ENCODE assay signal across 31 cellular contexts in the genomic region with DNA sequence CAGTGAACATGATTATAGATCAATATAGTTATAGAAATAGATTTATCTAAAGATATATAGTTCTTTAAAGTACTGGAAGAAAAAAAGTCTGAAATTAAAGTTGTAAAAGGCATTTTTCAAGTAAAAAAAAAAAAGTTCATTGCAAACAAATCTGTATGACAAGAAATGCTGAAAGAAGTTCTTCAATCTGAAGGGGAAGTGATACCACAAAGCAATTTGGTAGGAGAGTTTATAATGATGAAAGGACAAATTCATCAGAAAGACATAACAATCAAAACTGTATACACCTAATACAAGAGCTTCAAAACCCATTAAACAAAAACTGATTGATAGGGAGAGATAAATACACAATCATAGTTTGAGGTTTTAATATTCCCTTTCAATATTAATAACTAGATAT. TPM values are rescaled to one million over a fixed set of nuclear protein-coding genes. Genes with fewer than 3 reads are reported as not detected.
"Had no signal": no experiment of that assay in that cellular context is flagged by ENCODE, and none has a peak within 500 bp of the region (broad histone marks: within the 10 kb centered on the region; RNA-seq: fewer than 3 reads in every experiment).

No MANE protein-coding gene starts in this region.

- DNase-seq: dermis blood vessel endothelial cell; effector memory CD8-positive, alpha-beta T cell; erythroblast; esophagus squamous epithelium; foreskin melanocyte; glutamatergic neuron; heart right ventricle; hippocampal formation; islet precursor cell; kidney glomerular epithelial cell; left ventricle myocardium superior; lower lobe of right lung; stimulated activated CD4-positive, alpha-beta T cell treated with anti-CD3 and anti-CD28 coated beads, Interleukin-12 subunit alpha, Interleukin-12 subunit beta, amount 100 ng/mL, for 4 hours; stimulated activated CD4-positive, alpha-beta T cell treated with anti-CD3 and anti-CD28 coated beads, Interleukin-1b, Interleukin-23, amount 100 ng/mL, for 48 hours; stimulated activated CD4-positive, alpha-beta T cell treated with anti-CD3 and anti-CD28 coated beads, Interleukin-4, amount 100 ng/mL, for 1 hour; stimulated activated CD8-positive, alpha-beta memory T cell treated with anti-CD3 and anti-CD28 coated beads, Interleukin-4, amount 100 ng/mL, for 48 hours; stimulated activated naive CD4-positive, alpha-beta T cell; stimulated activated naive CD8-positive, alpha-beta T cell treated with anti-CD3 and anti-CD28 coated beads, Interleukin-15, amount 100 ng/mL, for 72 hours; transverse colon; upper lobe of right lung; uterus had no signal

- H3K27me3 Mint-ChIP-seq: effector memory CD8-positive, alpha-beta T cell; natural killer cell treated with Interleukin-12 subunit alpha and Interleukin-12 subunit beta and Interleukin-15 and Interleukin-18, amount 100 ng/mL, for 72 hours; progenitor cell of endocrine pancreas; stimulated activated naive CD8-positive, alpha-beta T cell treated with anti-CD3 and anti-CD28 coated beads, Interleukin-15, amount 100 ng/mL, for 72 hours had no signal

- H3K27me3 ChIP-seq: esophagus squamous epithelium, heart right ventricle, neutrophil, suprapubic skin, transverse colon, upper lobe of right lung, uterus had no signal

- H3K4me3 Mint-ChIP-seq: effector memory CD8-positive, alpha-beta T cell; natural killer cell treated with Interleukin-12 subunit alpha and Interleukin-12 subunit beta and Interleukin-15 and Interleukin-18, amount 100 ng/mL, for 72 hours; neural crest cell; stimulated activated naive CD8-positive, alpha-beta T cell treated with anti-CD3 and anti-CD28 coated beads, Interleukin-15, amount 100 ng/mL, for 72 hours had no signal

- ATAC-seq: effector memory CD8-positive, alpha-beta T cell; heart right ventricle; left ventricle myocardium superior; lower lobe of right lung; natural killer cell treated with Interleukin-12 subunit alpha and Interleukin-12 subunit beta and Interleukin-15 and Interleukin-18, amount 100 ng/mL, for 72 hours; sciatic nerve; stimulated activated naive CD8-positive, alpha-beta T cell treated with anti-CD3 and anti-CD28 coated beads, Interleukin-15, amount 100 ng/mL, for 72 hours; upper lobe of right lung had no signal

- H3K4me2 ChIP-seq: smooth muscle cell had no signal

- FAIRE-seq: endometrium had no signal

- H3K9me3 ChIP-seq: esophagus squamous epithelium, lower lobe of right lung, neutrophil, suprapubic skin, transverse colon, upper lobe of right lung, uterus had no signal

- H3K27ac Mint-ChIP-seq: effector memory CD8-positive, alpha-beta T cell; natural killer cell treated with Interleukin-12 subunit alpha and Interleukin-12 subunit beta and Interleukin-15 and Interleukin-18, amount 100 ng/mL, for 72 hours; progenitor cell of endocrine pancreas; stimulated activated naive CD8-positive, alpha-beta T cell treated with anti-CD3 and anti-CD28 coated beads, Interleukin-15, amount 100 ng/mL, for 72 hours had no signal

- H3K4me3 ChIP-seq: coronary artery, esophagus squamous epithelium, heart right ventricle, lower lobe of right lung, smooth muscle cell, suprapubic skin, transverse colon, upper lobe of right lung, uterus had no signal

- H3K27ac ChIP-seq: coronary artery, esophagus squamous epithelium, heart right ventricle, lower lobe of right lung, neutrophil, parathyroid adenoma, suprapubic skin, transverse colon, upper lobe of right lung, uterus had no signal

- H3K36me3 ChIP-seq: heart right ventricle, lower lobe of right lung, neutrophil, suprapubic skin, transverse colon, upper lobe of right lung, uterus had no signal

- H2AFZ ChIP-seq: parathyroid adenoma had no signal

- H3K9me3 Mint-ChIP-seq: effector memory CD8-positive, alpha-beta T cell; natural killer cell treated with Interleukin-12 subunit alpha and Interleukin-12 subunit beta and Interleukin-15 and Interleukin-18, amount 100 ng/mL, for 72 hours had no signal

- H3K4me1 ChIP-seq: lower lobe of right lung, parathyroid adenoma, suprapubic skin, transverse colon, upper lobe of right lung, uterus had no signal

- H3K36me3 Mint-ChIP-seq: natural killer cell treated with Interleukin-12 subunit alpha and Interleukin-12 subunit beta and Interleukin-15 and Interleukin-18, amount 100 ng/mL, for 72 hours had no signal

RNA-seq across cellular contexts. Expression of a gene that starts 14.1 kb away (rescaled TPM):
- total RNA-seq: left ventricle myocardium superior had no signal
